ENCODE assay signal across 8 cellular contexts in genomic region chr12:39990122-39991101, GRCh38.
A peak's percentile ranks its signal among the peaks of the same experiment; 100 is the strongest.
DNase-seq lines count a peak whose midpoint lies in the region; ATAC-seq and TF ChIP-seq lines count a peak whose summit lies in the region.

No MANE protein-coding gene starts in this region.

- H3K4me1 Mint-ChIP-seq in activated T-helper 17 cell treated with anti-CD3 and anti-CD28 coated beads, Interleukin-2, amount 50 U/mL, for 72 hours: no peaks in the 10 kb centered on the region

- H3K4me3 ChIP-seq in BJ (ENCODE audit: low read depth, low read length): no peak overlapping the region

- ATAC-seq in GM18868 (IDR thresholded peaks at IDR 0.05; ENCODE audit: unreplicated experiment): peak; percentile 95
- peak; percentile 89 for ATAC-seq in HG03066 (IDR thresholded peaks at IDR 0.05; ENCODE audit: low read depth, unreplicated experiment)
- ATAC-seq in activated T-helper 17 cell treated with anti-CD3 and anti-CD28 coated beads, Interleukin-2, amount 50 U/mL, for 72 hours (replicated peaks): peak; percentile 71
- ATAC-seq in sciatic nerve: peak; percentile 79

- peak; percentile 88 for TF ChIP-seq CTCF in BJ (IDR thresholded peaks at IDR 0.05; ENCODE audit: insufficient read depth, low read depth, low read length)

- H3K27me3 ChIP-seq in BJ (ENCODE audit: control insufficient read depth, insufficient read depth, low read length): no peaks in the 10 kb centered on the region

- POLR2A ChIA-PET in BJ (lab: Charles Lee): no interaction called here

- CTCF ChIA-PET in BJ (lab: Yijun Ruan, JAX): interaction anchor here (0.6 to 5.1 kb wide), 23 partner anchors 14 to 570 kb away, joined by 3 to 52 read pairs (median 4); no protein-coding TSS in a partner anchor

- H3K9me3 Mint-ChIP-seq in activated T-helper 17 cell treated with anti-CD3 and anti-CD28 coated beads, Interleukin-2, amount 50 U/mL, for 72 hours: no peaks in the 10 kb centered on the region

- H3K36me3 Mint-ChIP-seq in activated T-helper 17 cell treated with anti-CD3 and anti-CD28 coated beads, Interleukin-2, amount 50 U/mL, for 72 hours (ENCODE audit: low read depth): no peaks in the 10 kb centered on the region

- intact Hi-C loops in sciatic nerve (cut with DNase I): no loop called here

- H3K4me3 Mint-ChIP-seq in activated T-helper 17 cell treated with anti-CD3 and anti-CD28 coated beads, Interleukin-2, amount 50 U/mL, for 72 hours: no peak overlapping the region

- no peak overlapping the region for H3K27ac Mint-ChIP-seq in activated T-helper 17 cell treated with anti-CD3 and anti-CD28 coated beads, Interleukin-2, amount 50 U/mL, for 72 hours

- no peaks in the 10 kb centered on the region for H3K36me3 ChIP-seq in BJ (ENCODE audit: control insufficient read depth, insufficient read depth, low read length)

- DNase-seq in BJ (ENCODE audit: low read depth): no peak
- DNase-seq in OCI-M1 (lab: John Stamatoyannopoulos, UW): peak; percentile 71
- peak; percentile 46 for DNase-seq in glomerular visceral epithelial cell (ENCODE audit: extremely low spot score)
- peak; percentile 68 for DNase-seq in sciatic nerve (ENCODE audit: low spot score)
- no peak for DNase-seq in occipital lobe (lab: John Stamatoyannopoulos, UW)

- H3K27me3 Mint-ChIP-seq in activated T-helper 17 cell treated with anti-CD3 and anti-CD28 coated beads, Interleukin-2, amount 50 U/mL, for 72 hours: no peaks in the 10 kb centered on the region

Comparison
In these comparisons a context has a peak if more than half of its experiments do, and no peak if none do; other contexts are left out.
1. DNase-seq: peak in OCI-M1 (single experiment), glomerular visceral epithelial cell (single experiment) and sciatic nerve (single experiment); none in BJ (single experiment) and occipital lobe (single experiment).
2. Peak in every context shown above with its lines, with median percentiles within 50 percentile points of each other: ATAC-seq.